Comparison of ENCODE assay signal across 14 cellular contexts in genomic region chr12:52063081-52063985, GRCh38. TPM values are rescaled to one million over a fixed set of nuclear protein-coding genes. Genes with fewer than 3 reads are reported as not detected.
DNase-seq lines count a peak whose midpoint lies in the region; ATAC-seq, FAIRE-seq and TF ChIP-seq lines count a peak whose summit lies in the region.
"Had no signal": no experiment of that assay in that cellular context is flagged by ENCODE, and none has a peak within 500 bp of the region (broad histone marks: within the 10 kb centered on the region; RNA-seq: fewer than 3 reads in every experiment).

No MANE protein-coding gene starts in this region.

- no peak overlapping the region for H3K9ac ChIP-seq in neural progenitor cell

- TF ChIP-seq POLR2A in esophagus muscularis mucosa (IDR thresholded peaks at IDR 0.05; ENCODE audit: low read depth): no peak
- TF ChIP-seq POLR2A in transverse colon (IDR thresholded peaks at IDR 0.05): no peak

- no peak for ATAC-seq in T-cell (replicated peaks in 1 of 4)

- CTCF ChIA-PET in T-cell (lab: Charles Lee): interaction anchor here in 1 of 2 donors (1.1 kb wide), 1 partner anchor 38 kb away, joined by 3 read pairs; no protein-coding TSS in a partner anchor

- no peak overlapping the region for H3K4me2 ChIP-seq in neural progenitor cell

- H3K27me3 ChIP-seq in esophagus muscularis mucosa (no peaks in the 10 kb centered on the region), neural progenitor cell (peaks cover 18% of the 10 kb centered on the region), transverse colon (no peaks in the 10 kb centered on the region)

- peaks cover 7% of the 10 kb centered on the region for H3K4me1 Mint-ChIP-seq in neural progenitor cell
- no peaks in the 10 kb centered on the region for H3K4me1 Mint-ChIP-seq in T-cell

- H3K36me3 Mint-ChIP-seq in neural progenitor cell: no peaks in the 10 kb centered on the region
- H3K36me3 Mint-ChIP-seq in T-cell: peaks cover under 1% of the 10 kb centered on the region

- intact Hi-C loops in esophagus muscularis mucosa (cut with DNase I): no loop called here
- intact Hi-C loops in transverse colon (cut with DNase I; ENCODE audit: low total_unique reads): no loop called here

- H3K4me3 ChIP-seq in esophagus muscularis mucosa (no peak overlapping the region), neural progenitor cell (no peak overlapping the region), transverse colon (no peak overlapping the region)

- no peak for TF ChIP-seq CTCF in esophagus muscularis mucosa (IDR thresholded peaks at IDR 0.05)
- TF ChIP-seq CTCF in neural progenitor cell (IDR thresholded peaks at IDR 0.05): no peak
- TF ChIP-seq CTCF in transverse colon (IDR thresholded peaks at IDR 0.05): no peak
- no peak for TF ChIP-seq CTCF in D721Med (IDR thresholded peaks at IDR 0.05; ENCODE audit: insufficient read depth, missing control alignments)

- H3K4me1 ChIP-seq in esophagus muscularis mucosa (peaks cover 10 to 45% (median 29%) of the 10 kb centered on the region in 4 donors), neural progenitor cell (peaks cover 9% of the 10 kb centered on the region), transverse colon (peaks cover 0 to 18% (median 6%) of the 10 kb centered on the region in 4 donors)

- H2AFZ ChIP-seq in neural progenitor cell (replicated peaks): no peak overlapping the region

- H3K27me3 Mint-ChIP-seq in neural progenitor cell (ENCODE audit: insufficient read depth, low read depth) (peaks cover 3% of the 10 kb centered on the region), T-cell (peaks cover 0 to 9% of the 10 kb centered on the region in 2 donors)

- H3K9me3 ChIP-seq in esophagus muscularis mucosa: no peaks in the 10 kb centered on the region
- no peaks in the 10 kb centered on the region for H3K9me3 ChIP-seq in neural progenitor cell (ENCODE audit: low read depth)
- H3K9me3 ChIP-seq in transverse colon: no peaks in the 10 kb centered on the region

- H4K20me1 ChIP-seq in neural progenitor cell (ENCODE audit: low read depth): no peaks in the 10 kb centered on the region

- peaks cover 0 to 19% (median 10%) of the 10 kb centered on the region in 4 donors for H3K36me3 ChIP-seq in esophagus muscularis mucosa
- no peaks in the 10 kb centered on the region for H3K36me3 ChIP-seq in neural progenitor cell
- no peaks in the 10 kb centered on the region for H3K36me3 ChIP-seq in transverse colon

- FAIRE-seq in D721Med (lab: Jason Lieb, UNC): no peak

- H3K4me3 Mint-ChIP-seq in neural progenitor cell (no peak overlapping the region), T-cell (no peak overlapping the region)

- 57% methylated on average over 16 of the region's 21 CpGs for WGBS in esophagus muscularis mucosa
- 73 to 74% methylated on average over 10 to 21 of the region's 21 CpGs for WGBS in transverse colon (ENCODE audit: low coverage in 1 of 2), 2 donors

- H3K9me3 Mint-ChIP-seq in neural progenitor cell: no peaks in the 10 kb centered on the region
- H3K9me3 Mint-ChIP-seq in T-cell: no peaks in the 10 kb centered on the region

- DNase-seq in DMS 273 (lab: John Stamatoyannopoulos, UW; ENCODE audit: unreplicated experiment) (peak; percentile 43), DMS 273 treated with DMSO at 0.1 percent for 48 hours (lab: John Stamatoyannopoulos, UW) (no peak), esophagus muscularis mucosa (ENCODE audit: extremely low spot score) (no peak), neural progenitor cell (ENCODE audit: low spot score) (no peak), transverse colon (no peak), NCI-H2227 treated with DMSO at 0.1 percent for 48 hours (lab: John Stamatoyannopoulos, UW) (no peak), D721Med (ENCODE audit: insufficient read length, low spot score) (no peak), T-cell (no peak)
- DNase-seq: activated CD8-positive, alpha-beta memory T cell treated with anti-CD3 and anti-CD28 coated beads for 24 hours; activated naive CD4-positive, alpha-beta T cell treated with Interleukin-2 at 50 U/mL for 16 hours; NCI-H1417; NCI-H524 treated with DMSO at 0.1 percent for 48 hours; RPMI8226 had no signal

- H3F3A ChIP-seq in neural progenitor cell (ENCODE audit: low read depth): no peaks in the 10 kb centered on the region

- TF ChIP-seq EP300 in esophagus muscularis mucosa (IDR thresholded peaks at IDR 0.05) (no peak), transverse colon (IDR thresholded peaks at IDR 0.05; ENCODE audit: low read depth) (no peak)

- H3K27ac ChIP-seq in esophagus muscularis mucosa (replicated peaks in 1 of 4): peak overlapping the region; percentile 54 to 76 (median 66)
- no peak overlapping the region for H3K27ac ChIP-seq in neural progenitor cell
- peak overlapping the region; percentile 49 to 75 (median 65) for H3K27ac ChIP-seq in transverse colon
- H3K27ac ChIP-seq: 22Rv1 had no signal

- H3K79me2 ChIP-seq in neural progenitor cell (ENCODE audit: low read depth): no peaks in the 10 kb centered on the region

- H3K27ac Mint-ChIP-seq in neural progenitor cell: peak overlapping the region; percentile 78
- H3K27ac Mint-ChIP-seq in T-cell: no peak overlapping the region

- in situ Hi-C loops in transverse colon (cut with MboI; ENCODE audit: low pct_ligation_motif_present in 1 of 4, low pct_unique_long_range_greater_than_20kb in 1 of 4, low sequenced_read_pairs in 3 of 4): no loop called here

- POLR2A ChIA-PET in T-cell (lab: Charles Lee): no interaction called here

RNA-seq across cellular contexts. Expression of gene ATG101, which starts 6.4 kb away (rescaled TPM):
- total RNA-seq in esophagus muscularis mucosa (10 to 100 TPM; 30.3 to 71.4 (median 61.2) TPM), neural progenitor cell (ENCODE audit: low replicate concordance) (19.8 and 33.7 TPM in 2 replicates), transverse colon (10 to 100 TPM; 15.7 to 64.1 (median 51.6) TPM), T-cell (10 to 100 TPM; 24.8 to 30.3 (median 25.9) TPM)

RNA-seq across cellular contexts. Expression of gene NR4A1, which starts 12.1 kb away (rescaled TPM):
- total RNA-seq in esophagus muscularis mucosa: 10 to 100 TPM; 26.2 to 88.1 (median 59.4) TPM
- 8.2 and 13.0 TPM in 2 replicates for total RNA-seq in neural progenitor cell (ENCODE audit: low replicate concordance)
- total RNA-seq in transverse colon: 100 to 1,000 TPM in 1 of 4 donors, 10 to 100 TPM in 3; 50.7 to 102 (median 76.9) TPM
- 100 to 1,000 TPM in 1 of 5 donors, 10 to 100 TPM in 1, 1 to 10 TPM in 3; 5.9 to 103 (median 7.3) TPM for total RNA-seq in T-cell

RNA-seq across cellular contexts. Expression of gene SMIM41, which starts 16.2 kb away (rescaled TPM):
- total RNA-seq in esophagus muscularis mucosa: 10 to 100 TPM in 1 of 4 donors, 1 to 10 TPM in 3; 2.1 to 26.6 (median 5.6) TPM
- not detected in 2 replicates for total RNA-seq in neural progenitor cell (ENCODE audit: low replicate concordance)
- total RNA-seq in transverse colon: 1 to 10 TPM in 1 of 4 donors, under 1 TPM in 2, not detected in 1; 0.64 to 1.5 (median 0.80) TPM
- total RNA-seq in T-cell: under 1 TPM in 1 of 5 donors, not detected in 4; 0.41 TPM

RNA-seq across cellular contexts. Expression of gene TAMALIN, which starts 56.6 kb away (rescaled TPM):
- total RNA-seq in esophagus muscularis mucosa: 10 to 100 TPM; 13.3 to 26.9 (median 18.3) TPM
- total RNA-seq in neural progenitor cell (ENCODE audit: low replicate concordance): 1.1 and 7.4 TPM in 2 replicates
- total RNA-seq in transverse colon: 10 to 100 TPM in 2 of 4 donors, 1 to 10 TPM in 2; 5.9 to 20.6 (median 9.7) TPM
- total RNA-seq in T-cell: 100 to 1,000 TPM in 2 of 5 donors, 10 to 100 TPM in 3; 31.7 to 480 (median 38.4) TPM
